In genomic region chr12:44174053-44174452, GRCh38 we compare ENCODE assay signal across 40 cellular contexts.
"Had no signal": no experiment of that assay in that cellular context is flagged by ENCODE, and none has a peak within 500 bp of the region (broad histone marks: within the 10 kb centered on the region; RNA-seq: fewer than 3 reads in every experiment).

No MANE protein-coding gene starts in this region.

- ATAC-seq: activated naive CD4-positive, alpha-beta T cell treated with anti-CD3 and anti-CD28 coated beads, Interleukin-2, amount 50 U/mL, for 72 hours; activated naive CD8-positive, alpha-beta T cell treated with anti-CD3 and anti-CD28 coated beads, Interleukin-2, amount 50 U/mL, for 24 hours; activated T-cell treated with anti-CD3 and anti-CD28 coated beads, Interleukin-2, amount 50 U/mL, for 4 hours; activated T-cell treated with anti-CD3 and anti-CD28 coated beads, Interleukin-2, amount 50 U/mL, for 72 hours; activated T-helper 17 cell treated with anti-CD3 and anti-CD28 coated beads, Interleukin-2, amount 50 U/mL, for 72 hours; body of pancreas had no signal

- H3K27ac ChIP-seq: adrenal gland, ascending aorta, body of pancreas, brain microvascular endothelial cell, breast epithelium, cardiac muscle cell had no signal

- H3K4me3 ChIP-seq: adrenal gland, ascending aorta, body of pancreas, breast epithelium, cardiac muscle cell had no signal

- H3K27me3 Mint-ChIP-seq: activated naive CD4-positive, alpha-beta T cell treated with anti-CD3 and anti-CD28 coated beads, Interleukin-2, amount 10 ng/mL, durations not matched to agents 7 days and 5 days; activated naive CD4-positive, alpha-beta T cell treated with anti-CD3 and anti-CD28 coated beads, Interleukin-2, amount 50 U/mL, for 24 hours; activated naive CD8-positive, alpha-beta T cell; activated naive CD8-positive, alpha-beta T cell treated with anti-CD3 and anti-CD28 coated beads for 36 hours; activated naive CD8-positive, alpha-beta T cell treated with anti-CD3 and anti-CD28 coated beads, Interleukin-2, amount 10 ng/mL, durations not matched to agents 7 days and 5 days; activated naive CD8-positive, alpha-beta T cell treated with anti-CD3 and anti-CD28 coated beads, Interleukin-2, amount 50 U/mL, for 24 hours; activated T-cell treated with anti-CD3 and anti-CD28 coated beads, Interleukin-2, amount 50 U/mL, for 24 hours; activated T-helper 17 cell treated with anti-CD3 and anti-CD28 coated beads, Interleukin-2, amount 50 U/mL, for 72 hours; brain; central memory CD8-positive, alpha-beta T cell had no signal

- H3K4me3 Mint-ChIP-seq: activated naive CD4-positive, alpha-beta T cell treated with anti-CD3 and anti-CD28 coated beads for 36 hours; activated naive CD4-positive, alpha-beta T cell treated with anti-CD3 and anti-CD28 coated beads, Interleukin-2, amount 10 ng/mL, durations not matched to agents 7 days and 5 days; activated naive CD4-positive, alpha-beta T cell treated with anti-CD3 and anti-CD28 coated beads, Interleukin-2, amount 50 U/mL, for 24 hours; activated naive CD8-positive, alpha-beta T cell; activated naive CD8-positive, alpha-beta T cell treated with anti-CD3 and anti-CD28 coated beads for 36 hours; activated naive CD8-positive, alpha-beta T cell treated with anti-CD3 and anti-CD28 coated beads, Interleukin-2, amount 10 ng/mL, durations not matched to agents 7 days and 5 days; activated naive CD8-positive, alpha-beta T cell treated with anti-CD3 and anti-CD28 coated beads, Interleukin-2, amount 50 U/mL, for 24 hours; activated T-cell treated with anti-CD3 and anti-CD28 coated beads, Interleukin-2, amount 50 U/mL, for 24 hours; activated T-cell treated with anti-CD3 and anti-CD28 coated beads, Interleukin-2, amount 50 U/mL, for 4 hours; activated T-cell treated with anti-CD3 and anti-CD28 coated beads, Interleukin-2, amount 50 U/mL, for 72 hours; activated T-helper 1 cell treated with anti-CD3 and anti-CD28 coated beads, Interleukin-12 subunit alpha, Interleukin-12 subunit beta, Interleukin-2, Interleukin-4 antibody, amounts not matched to agents 30 ng/mL and 10 ng/mL and 1 ng/mL, durations not matched to agents 14 hours and 24 hours and 36 hours; activated T-helper 17 cell treated with anti-CD3 and anti-CD28 coated beads, Interleukin-2, amount 50 U/mL, for 72 hours; brain; central memory CD8-positive, alpha-beta T cell had no signal

- H3K36me3 Mint-ChIP-seq: activated naive CD4-positive, alpha-beta T cell treated with anti-CD3 and anti-CD28 coated beads, Interleukin-2, amount 10 ng/mL, durations not matched to agents 7 days and 5 days; activated naive CD8-positive, alpha-beta T cell treated with anti-CD3 and anti-CD28 coated beads for 36 hours; activated naive CD8-positive, alpha-beta T cell treated with anti-CD3 and anti-CD28 coated beads, Interleukin-2, amount 10 ng/mL, durations not matched to agents 7 days and 5 days had no signal

- H3K9me3 Mint-ChIP-seq: activated naive CD4-positive, alpha-beta T cell treated with anti-CD3 and anti-CD28 coated beads for 36 hours; activated naive CD4-positive, alpha-beta T cell treated with anti-CD3 and anti-CD28 coated beads, Interleukin-2, amount 50 U/mL, for 24 hours; activated naive CD8-positive, alpha-beta T cell treated with anti-CD3 and anti-CD28 coated beads for 36 hours; activated naive CD8-positive, alpha-beta T cell treated with anti-CD3 and anti-CD28 coated beads, Interleukin-2, amount 10 ng/mL, durations not matched to agents 7 days and 5 days; activated T-cell treated with anti-CD3 and anti-CD28 coated beads, Interleukin-2, amount 50 U/mL, for 24 hours; activated T-cell treated with anti-CD3 and anti-CD28 coated beads, Interleukin-2, amount 50 U/mL, for 72 hours; central memory CD8-positive, alpha-beta T cell had no signal

- H3K4me1 ChIP-seq: adrenal gland, ascending aorta, body of pancreas, breast epithelium had no signal

- H3K27ac Mint-ChIP-seq: activated naive CD4-positive, alpha-beta T cell treated with anti-CD3 and anti-CD28 coated beads for 36 hours; activated naive CD4-positive, alpha-beta T cell treated with anti-CD3 and anti-CD28 coated beads, Interleukin-2, amount 10 ng/mL, durations not matched to agents 7 days and 5 days; activated naive CD4-positive, alpha-beta T cell treated with anti-CD3 and anti-CD28 coated beads, Interleukin-2, amount 50 U/mL, for 24 hours; activated naive CD4-positive, alpha-beta T cell treated with anti-CD3 and anti-CD28 coated beads, Interleukin-2, amount 50 U/mL, for 72 hours; activated naive CD8-positive, alpha-beta T cell; activated naive CD8-positive, alpha-beta T cell treated with anti-CD3 and anti-CD28 coated beads for 36 hours; activated naive CD8-positive, alpha-beta T cell treated with anti-CD3 and anti-CD28 coated beads, Interleukin-2, amount 10 ng/mL, durations not matched to agents 7 days and 5 days; activated naive CD8-positive, alpha-beta T cell treated with anti-CD3 and anti-CD28 coated beads, Interleukin-2, amount 50 U/mL, for 24 hours; activated T-cell treated with anti-CD3 and anti-CD28 coated beads, Interleukin-2, amount 50 U/mL, for 24 hours; activated T-cell treated with anti-CD3 and anti-CD28 coated beads, Interleukin-2, amount 50 U/mL, for 72 hours; activated T-helper 1 cell treated with anti-CD3 and anti-CD28 coated beads, Interleukin-12 subunit alpha, Interleukin-12 subunit beta, Interleukin-2, Interleukin-4 antibody, amounts not matched to agents 30 ng/mL and 10 ng/mL and 1 ng/mL, durations not matched to agents 14 hours and 24 hours and 36 hours; activated T-helper 17 cell treated with anti-CD3 and anti-CD28 coated beads, Interleukin-2, amount 50 U/mL, for 72 hours; brain had no signal

- H3K36me3 ChIP-seq: adrenal gland, ascending aorta, brain microvascular endothelial cell, breast epithelium, cardiac muscle cell had no signal

- H3K27me3 ChIP-seq: adrenal gland, ascending aorta, body of pancreas, brain microvascular endothelial cell, breast epithelium, cardiac muscle cell had no signal

- DNase-seq: activated effector memory CD4-positive, alpha-beta T cell treated with anti-CD3 and anti-CD28 coated beads, Interleukin-2, amount 50 U/mL, for 16 hours; activated effector memory CD4-positive, alpha-beta T cell treated with Interleukin-2 at 50 U/mL for 16 hours; activated gamma-delta T cell; activated gamma-delta T cell treated with Interleukin-2 at 50 U/mL for 16 hours; activated naive CD4-positive, alpha-beta T cell; activated naive CD4-positive, alpha-beta T cell treated with anti-CD3 and anti-CD28 coated beads for 36 hours; activated naive CD4-positive, alpha-beta T cell treated with anti-CD3 and anti-CD28 coated beads, Interleukin-2, amount 10 ng/mL, durations not matched to agents 7 days and 5 days; activated naive CD4-positive, alpha-beta T cell treated with anti-CD3 and anti-CD28 coated beads, Interleukin-2, amount 50 U/mL, for 16 hours; activated naive CD4-positive, alpha-beta T cell treated with Interleukin-2 at 50 U/mL for 16 hours; activated naive CD8-positive, alpha-beta T cell treated with anti-CD3 and anti-CD28 coated beads for 36 hours; activated naive CD8-positive, alpha-beta T cell treated with anti-CD3 and anti-CD28 coated beads, Interleukin-2, amount 10 ng/mL, durations not matched to agents 7 days and 5 days; activated naive CD8-positive, alpha-beta T cell treated with anti-CD3 and anti-CD28 coated beads, Interleukin-2, amount 50 U/mL, for 24 hours; activated T-cell treated with anti-CD3 and anti-CD28 coated beads for 4 hours; activated T-cell treated with anti-CD3 and anti-CD28 coated beads, Interleukin-2, amount 50 U/mL, for 1 hour; activated T-cell treated with anti-CD3 and anti-CD28 coated beads, Interleukin-2, amount 50 U/mL, for 24 hours; activated T-cell treated with anti-CD3 and anti-CD28 coated beads, Interleukin-2, amount 50 U/mL, for 4 hours; activated T-cell treated with anti-CD3 and anti-CD28 coated beads, Interleukin-2, amount 50 U/mL, for 48 hours; activated T-cell treated with anti-CD3 and anti-CD28 coated beads, Interleukin-2, amount 50 U/mL, for 72 hours; adrenal gland; amniotic stem cell; amygdala; anterior cingulate cortex; aorta; body of pancreas; brain microvascular endothelial cell; caudate nucleus; central memory CD4-positive, alpha-beta T cell; cerebellar nuclear complex had no signal

- FAIRE-seq: astrocyte, bronchial epithelial cell had no signal

- H3K9me3 ChIP-seq: adrenal gland, ascending aorta, body of pancreas, breast epithelium had no signal

- H3K4me1 Mint-ChIP-seq: activated naive CD4-positive, alpha-beta T cell treated with anti-CD3 and anti-CD28 coated beads, Interleukin-2, amount 10 ng/mL, durations not matched to agents 7 days and 5 days; activated naive CD4-positive, alpha-beta T cell treated with anti-CD3 and anti-CD28 coated beads, Interleukin-2, amount 50 U/mL, for 24 hours; activated naive CD8-positive, alpha-beta T cell treated with anti-CD3 and anti-CD28 coated beads for 36 hours; activated naive CD8-positive, alpha-beta T cell treated with anti-CD3 and anti-CD28 coated beads, Interleukin-2, amount 10 ng/mL, durations not matched to agents 7 days and 5 days; activated naive CD8-positive, alpha-beta T cell treated with anti-CD3 and anti-CD28 coated beads, Interleukin-2, amount 50 U/mL, for 24 hours; activated T-helper 17 cell treated with anti-CD3 and anti-CD28 coated beads, Interleukin-2, amount 50 U/mL, for 72 hours; brain; central memory CD8-positive, alpha-beta T cell had no signal
